ENCODE assay signal across 6 cellular contexts in genomic region chr16:680967-681745, GRCh38. TPM values are rescaled to one million over a fixed set of nuclear protein-coding genes. Genes with fewer than 3 reads are reported as not detected.
A peak's percentile ranks its signal among the peaks of the same experiment; 100 is the strongest.
DNase-seq lines count a peak whose midpoint lies in the region; TF ChIP-seq lines count a peak whose summit lies in the region.

No MANE protein-coding gene starts in this region.

- H3K79me2 ChIP-seq in osteoblast (ENCODE audit: insufficient read depth, low read length), result peaks cover 40% of the 10 kb centered on the region

- peak overlapping the region; percentile 66 for H3K27ac ChIP-seq in osteoblast (ENCODE audit: low read depth, low read length)

- H3K36me3 ChIP-seq in BE2C, result peaks cover 41% of the 10 kb centered on the region
- peaks cover 20% of the 10 kb centered on the region for H3K36me3 ChIP-seq in osteoblast (ENCODE audit: insufficient read depth, low read length)

- peak; percentile 50 for DNase-seq in BE2C
- DNase-seq in KBM-7, result peak; percentile 49
- peak; percentile 51 for DNase-seq in cerebellum (ENCODE audit: low spot score)
- DNase-seq in osteoblast (ENCODE audit: insufficient read length, low spot score, missing footprints), result peak; percentile 96
- no peak for DNase-seq in activated CD4-positive, CD25-positive, alpha-beta regulatory T cell (lab: John Stamatoyannopoulos, UW)
- DNase-seq in NCI-H510A treated with DMSO at 0.1 percent for 48 hours (lab: John Stamatoyannopoulos, UW), result no peak

- H2AFZ ChIP-seq in osteoblast (ENCODE audit: low read length), result no peak overlapping the region

- no peaks in the 10 kb centered on the region for H3K9me3 ChIP-seq in BE2C
- no peaks in the 10 kb centered on the region for H3K9me3 ChIP-seq in osteoblast (ENCODE audit: low read depth, low read length)

- H3K4me3 ChIP-seq in BE2C (ENCODE audit: low read depth, low read length) (peak overlapping the region; percentile 91), osteoblast (ENCODE audit: insufficient read depth, low read length) (peak overlapping the region; percentile 84)

- H4K20me1 ChIP-seq in osteoblast (ENCODE audit: insufficient read depth, low read length), result peaks cover 34% of the 10 kb centered on the region

- peak overlapping the region; percentile 93 for H3K4me2 ChIP-seq in osteoblast (ENCODE audit: insufficient read depth, low read length)

- in situ Hi-C loops in KBM-7 (cut with MboI; ENCODE audit: low pct_unique_long_range_greater_than_20kb, low sequenced_read_pairs), result no loop called here

- H3K27me3 ChIP-seq in BE2C, result no peaks in the 10 kb centered on the region
- H3K27me3 ChIP-seq in osteoblast (ENCODE audit: insufficient read depth, low read length), result no peaks in the 10 kb centered on the region

- peak; percentile 16; the same call in 1 of the 2 replicates for TF ChIP-seq CTCF in BE2C (IDR thresholded peaks at IDR 0.05; ENCODE audit: low read depth, low read length)
- no peak for TF ChIP-seq CTCF in osteoblast (IDR thresholded peaks at IDR 0.05; ENCODE audit: extremely low read depth, low read depth, low read length)

- H3K4me1 ChIP-seq in BE2C, result peaks cover 15% of the 10 kb centered on the region
- peaks cover 26% of the 10 kb centered on the region for H3K4me1 ChIP-seq in osteoblast (ENCODE audit: insufficient read depth, low read length)

RNA-seq across cellular contexts. Expression of gene STUB1, which starts 0.9 kb away (rescaled TPM):
- polyA plus RNA-seq in BE2C (2012; ENCODE audit: insufficient read depth, insufficient read length, low read depth), result 418 TPM
- total RNA-seq in cerebellum (25.9 TPM), osteoblast (88.1 and 102 TPM in 2 replicates)

RNA-seq across cellular contexts. Expression of gene JMJD8, which starts 3.0 kb away (rescaled TPM):
- 327 TPM for polyA plus RNA-seq in BE2C (2012; ENCODE audit: insufficient read depth, insufficient read length, low read depth)
- total RNA-seq in cerebellum (14.0 TPM), osteoblast (48.0 and 48.5 TPM in 2 replicates)

RNA-seq across cellular contexts. Expression of gene RHBDL1, which starts 5.7 kb away (rescaled TPM):
- 2.8 TPM for polyA plus RNA-seq in BE2C (2012; ENCODE audit: insufficient read depth, insufficient read length, low read depth)
- total RNA-seq in cerebellum (2.7 TPM), osteoblast (0.88 and 1.1 TPM in 2 replicates)

RNA-seq across cellular contexts. Expression of gene WDR24, which starts 9.0 kb away (rescaled TPM):
- polyA plus RNA-seq in BE2C (2012; ENCODE audit: insufficient read depth, insufficient read length, low read depth), result 67.0 TPM
- 6.7 TPM for total RNA-seq in cerebellum
- total RNA-seq in osteoblast, result 8.0 and 8.7 TPM in 2 replicates

RNA-seq across cellular contexts. Expression of gene RHOT2, which starts 13.2 kb away (rescaled TPM):
- polyA plus RNA-seq in BE2C (2012; ENCODE audit: insufficient read depth, insufficient read length, low read depth), result 535 TPM
- total RNA-seq in cerebellum (34.8 TPM), osteoblast (35.9 and 42.0 TPM in 2 replicates)

Comparison
In these comparisons a context has a peak if more than half of its experiments do, and no peak if none do; other contexts are left out.
1. DNase-seq: peak in BE2C (single experiment), KBM-7 (single experiment), cerebellum (single experiment) and osteoblast (single experiment); none in activated CD4-positive, CD25-positive, alpha-beta regulatory T cell (0 of 4) and NCI-H510A treated with DMSO at 0.1 percent for 48 hours (single experiment).